Comparison of ENCODE assay signal across 1 cellular context in the genomic region with DNA sequence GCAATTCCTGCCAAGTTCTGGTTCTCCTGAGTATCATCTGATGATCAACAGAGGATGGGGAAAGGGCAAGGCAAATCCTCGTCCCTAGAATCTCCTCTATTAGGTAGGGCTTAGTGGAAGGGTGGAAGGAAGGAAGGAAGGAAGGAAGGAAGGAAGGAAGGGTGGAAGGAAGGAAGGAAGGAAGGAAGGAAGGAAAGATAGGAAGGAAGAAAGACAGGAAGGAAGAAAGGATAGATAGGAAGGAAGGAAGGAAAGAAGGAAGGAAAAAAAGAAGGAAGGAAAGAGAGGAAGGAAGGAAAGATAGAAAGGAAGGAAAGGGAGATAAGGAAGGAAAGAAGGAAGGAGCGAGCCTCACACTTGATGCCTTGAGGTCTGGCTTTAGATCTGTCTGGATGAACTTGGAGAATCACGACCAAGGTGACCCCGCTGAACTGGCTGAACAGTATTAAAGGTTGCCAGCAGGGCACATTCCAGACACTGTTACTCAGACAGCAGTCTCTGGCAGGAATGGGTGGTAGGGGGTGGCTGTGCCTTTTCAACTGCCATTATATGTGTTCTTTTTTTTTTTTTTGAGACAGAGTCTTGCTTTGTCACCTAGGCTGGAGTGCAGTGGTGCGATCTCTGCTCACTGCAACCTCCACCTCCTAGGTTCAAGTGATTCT.
TF ChIP-seq lines count a peak whose summit lies in the region.

No MANE protein-coding gene starts in this region.

TF ChIP-seq in GM12891, 5 proteins besides CTCF, POLR2A, EP300 and RAD21 (continued from another document):
- TF ChIP-seq TAF1 (IDR thresholded peaks at IDR 0.05; ENCODE audit: low read depth, low read length): no peak
